8 cellular contexts compared by ENCODE assay signal in genomic region chr17:58691701-58692238, GRCh38. TPM values are rescaled to one million over a fixed set of nuclear protein-coding genes. Genes with fewer than 3 reads are reported as not detected.
DNase-seq lines count a peak whose midpoint lies in the region; ATAC-seq and TF ChIP-seq lines count a peak whose summit lies in the region.

Gene TEX14, minus strand, starts transcription at chr17:58692045. Its CDS starts 40,044 bp downstream, at chr17:58652001.

- H3K4me2 ChIP-seq in MM.1S (ENCODE audit: low read depth, low read length) = peak within 1 kb of the TSS; percentile 85

- no peak for TF ChIP-seq CTCF in BE2C (IDR thresholded peaks at IDR 0.05; ENCODE audit: low read depth, low read length)
- no peak for TF ChIP-seq CTCF in MM.1S (IDR thresholded peaks at IDR 0.05; ENCODE audit: low read length)
- TF ChIP-seq CTCF in colonic mucosa (IDR thresholded peaks at IDR 0.05) = no peak

- H3K4me3 ChIP-seq in BE2C (ENCODE audit: low read depth, low read length) = peak within 1 kb of the TSS; percentile 62
- H3K4me3 ChIP-seq in MM.1S (ENCODE audit: low read length) = peak within 1 kb of the TSS; percentile 67
- peak within 1 kb of the TSS; percentile 63 for H3K4me3 ChIP-seq in colonic mucosa

- peak within 1 kb of the TSS; percentile 89 to 98 (median 94) for H3K27ac Mint-ChIP-seq in naive thymus-derived CD8-positive, alpha-beta T cell

- no peaks in the 10 kb centered on the region for H4K20me1 ChIP-seq in MM.1S (ENCODE audit: insufficient read depth, low read length)

- H3K9ac ChIP-seq in MM.1S (ENCODE audit: low read length) = peak within 1 kb of the TSS; percentile 72
- H3K9ac ChIP-seq in colonic mucosa (ENCODE audit: low read depth in 2 of 2, low read length in 2 of 2) = peak within 1 kb of the TSS; percentile 69 to 74

- H3K9me3 Mint-ChIP-seq in naive thymus-derived CD8-positive, alpha-beta T cell = no peaks in the 10 kb centered on the region

- peaks cover 0 to 10% (median 2%) of the 10 kb centered on the region in 3 donors for H3K36me3 Mint-ChIP-seq in naive thymus-derived CD8-positive, alpha-beta T cell

- intact Hi-C loops in colonic mucosa (cut with DNase I) = loop anchor here (10.0 kb wide), 1 partner anchor 167 kb away; no protein-coding TSS in a partner anchor

- peak within 1 kb of the TSS; percentile 93 to 98 (median 96) for H3K4me3 Mint-ChIP-seq in naive thymus-derived CD8-positive, alpha-beta T cell

- ATAC-seq in naive thymus-derived CD8-positive, alpha-beta T cell = no peak
- no peak for ATAC-seq in esophagus mucosa

- POLR2A ChIA-PET in naive thymus-derived CD8-positive, alpha-beta T cell (lab: Charles Lee) = interaction anchor here (0.5 to 2.2 kb wide), 12 partner anchors 12 to 360 kb away, joined by 3 to 12 read pairs (median 4); no protein-coding TSS in a partner anchor

- peaks cover 25% of the 10 kb centered on the region for H3K79me2 ChIP-seq in MM.1S (ENCODE audit: low read length)

- H3K9me3 ChIP-seq in BE2C (no peaks in the 10 kb centered on the region), MM.1S (replicated peaks; ENCODE audit: insufficient read depth, low read length) (no peaks in the 10 kb centered on the region), colonic mucosa (no peaks in the 10 kb centered on the region)

- H3K27me3 Mint-ChIP-seq in naive thymus-derived CD8-positive, alpha-beta T cell = no peaks in the 10 kb centered on the region

- H3K4me1 Mint-ChIP-seq in naive thymus-derived CD8-positive, alpha-beta T cell = peaks cover 9 to 33% (median 27%) of the 10 kb centered on the region in 4 donors

- H3K27ac ChIP-seq in MM.1S (ENCODE audit: low read length) = peak within 1 kb of the TSS; percentile 53; the same call in 1 of the 2 replicates
- peak within 1 kb of the TSS; percentile 59 for H3K27ac ChIP-seq in colonic mucosa

- H3K4me1 ChIP-seq in BE2C (peaks cover 9% of the 10 kb centered on the region; the same call in 1 of the 2 replicates), MM.1S (ENCODE audit: low read length) (peaks cover 12% of the 10 kb centered on the region), colonic mucosa (peaks cover 7% of the 10 kb centered on the region)

- no peaks in the 10 kb centered on the region for H3F3A ChIP-seq in MM.1S (ENCODE audit: insufficient read depth, low read length)

- no peak for DNase-seq in BE2C
- DNase-seq in MM.1S = no peak
- DNase-seq in colonic mucosa = no peak
- no peak for DNase-seq in naive thymus-derived CD8-positive, alpha-beta T cell
- DNase-seq in stimulated activated CD4-positive, alpha-beta T cell treated with anti-CD3 and anti-CD28 coated beads, Interleukin-2, amount 100 ng/mL, for 48 hours = no peak
- DNase-seq in LoVo (ENCODE audit: low spot score) = no peak
- DNase-seq in HCEC 1CT = no peak

- peak within 1 kb of the TSS; percentile 98 for H2AFZ ChIP-seq in MM.1S (ENCODE audit: low read length)

- H3K27me3 ChIP-seq in BE2C (no peaks in the 10 kb centered on the region), MM.1S (replicated peaks; ENCODE audit: insufficient read depth, low read length) (no peaks in the 10 kb centered on the region), colonic mucosa (no peaks in the 10 kb centered on the region)

- no peaks in the 10 kb centered on the region for H3K9me2 ChIP-seq in MM.1S (replicated peaks; ENCODE audit: insufficient read depth, low read length)

- peaks cover 10% of the 10 kb centered on the region for H3K36me3 ChIP-seq in BE2C
- H3K36me3 ChIP-seq in MM.1S (replicated peaks; ENCODE audit: insufficient read depth, low read length) = no peaks in the 10 kb centered on the region
- H3K36me3 ChIP-seq in colonic mucosa = no peaks in the 10 kb centered on the region

RNA-seq across cellular contexts. Expression of gene TEX14, which starts in this region (rescaled TPM):
- polyA plus RNA-seq in BE2C (2012; ENCODE audit: insufficient read depth, insufficient read length, low read depth) = 2.7 TPM
- under 1 TPM in 1 of 2 donors, not detected in 1; 0.10 TPM for total RNA-seq in colonic mucosa
- 1 to 10 TPM; 1.1 to 1.3 TPM for total RNA-seq in naive thymus-derived CD8-positive, alpha-beta T cell
- under 1 TPM in 2 of 3 donors, not detected in 1; 0.24 to 0.56 TPM for polyA plus RNA-seq in naive thymus-derived CD8-positive, alpha-beta T cell
- total RNA-seq in esophagus mucosa = 0.24 TPM
